Comparison of ENCODE assay signal across 17 cellular contexts in the genomic region with DNA sequence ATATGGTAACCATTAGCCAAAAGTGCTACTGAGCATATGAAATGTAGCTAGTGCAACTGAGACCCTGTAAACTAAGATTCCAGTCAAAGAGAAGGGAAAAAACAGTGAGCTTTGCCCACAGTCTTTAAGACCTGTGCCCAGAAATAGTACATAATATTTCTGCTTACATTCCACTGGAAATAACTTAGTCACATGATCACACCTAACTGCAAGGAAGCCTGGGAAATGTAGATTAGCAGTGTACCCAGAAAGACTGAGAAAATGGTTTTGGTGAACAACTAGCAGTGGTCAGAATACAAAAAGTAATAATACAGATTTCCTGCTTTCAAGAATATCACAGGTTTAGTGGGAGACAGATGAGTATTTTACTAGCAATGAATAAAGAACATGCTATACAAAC. TPM values are rescaled to one million over a fixed set of nuclear protein-coding genes. Genes with fewer than 3 reads are reported as not detected.
DNase-seq lines count a peak whose midpoint lies in the region; ATAC-seq and TF ChIP-seq lines count a peak whose summit lies in the region.
"Had no signal": no experiment of that assay in that cellular context is flagged by ENCODE, and none has a peak within 500 bp of the region (broad histone marks: within the 10 kb centered on the region; RNA-seq: fewer than 3 reads in every experiment).

No MANE protein-coding gene starts in this region.

- ATAC-seq in CD4-positive, alpha-beta T cell (ENCODE audit: poor library complexity) = no peak

- no peak for TF ChIP-seq CTCF in CD4-positive, alpha-beta T cell (IDR thresholded peaks at IDR 0.05)
- TF ChIP-seq CTCF in chondrocyte (IDR thresholded peaks at IDR 0.05) = no peak

- H3K9me3 Mint-ChIP-seq in CD4-positive, alpha-beta T cell = peaks cover 3% of the 10 kb centered on the region
- H3K9me3 Mint-ChIP-seq in chondrocyte (ENCODE audit: low read depth) = no peaks in the 10 kb centered on the region
- H3K9me3 Mint-ChIP-seq in activated T-helper 1 cell treated with anti-CD3 and anti-CD28 coated beads, Interleukin-12 subunit alpha, Interleukin-12 subunit beta, Interleukin-2, Interleukin-4 antibody, amounts not matched to agents 30 ng/mL and 10 ng/mL and 1 ng/mL, durations not matched to agents 14 hours and 24 hours and 36 hours = peaks cover 7% of the 10 kb centered on the region

- CTCF ChIA-PET in CD4-positive, alpha-beta T cell (lab: Charles Lee) = no interaction called here

- no peak overlapping the region for H3K27ac Mint-ChIP-seq in CD4-positive, alpha-beta T cell
- H3K27ac Mint-ChIP-seq in chondrocyte (ENCODE audit: unreplicated experiment) = peak overlapping the region; percentile 49
- no peak overlapping the region for H3K27ac Mint-ChIP-seq in activated T-helper 1 cell treated with anti-CD3 and anti-CD28 coated beads, Interleukin-12 subunit alpha, Interleukin-12 subunit beta, Interleukin-2, Interleukin-4 antibody, amounts not matched to agents 30 ng/mL and 10 ng/mL and 1 ng/mL, durations not matched to agents 14 hours and 24 hours and 36 hours
- H3K27ac Mint-ChIP-seq: B cell; CD4-positive, CD25-positive, alpha-beta regulatory T cell; H9 had no signal

- no peaks in the 10 kb centered on the region for H3K27me3 Mint-ChIP-seq in CD4-positive, alpha-beta T cell
- H3K27me3 Mint-ChIP-seq in chondrocyte (ENCODE audit: low read depth) = no peaks in the 10 kb centered on the region
- H3K27me3 Mint-ChIP-seq in activated T-helper 1 cell treated with anti-CD3 and anti-CD28 coated beads, Interleukin-12 subunit alpha, Interleukin-12 subunit beta, Interleukin-2, Interleukin-4 antibody, amounts not matched to agents 30 ng/mL and 10 ng/mL and 1 ng/mL, durations not matched to agents 14 hours and 24 hours and 36 hours (ENCODE audit: insufficient read depth) = no peaks in the 10 kb centered on the region
- H3K27me3 Mint-ChIP-seq: B cell; CD4-positive, CD25-positive, alpha-beta regulatory T cell had no signal

- TF ChIP-seq EP300 in Ishikawa (IDR thresholded peaks at IDR 0.05; ENCODE audit: borderline replicate concordance) = no peak

- TF ChIP-seq RAD21 in Ishikawa (IDR thresholded peaks at IDR 0.05; ENCODE audit: low read depth) = no peak

- H3K4me3 Mint-ChIP-seq in CD4-positive, alpha-beta T cell = peak overlapping the region; percentile 40
- H3K4me3 Mint-ChIP-seq in chondrocyte (ENCODE audit: unreplicated experiment) = no peak overlapping the region
- no peak overlapping the region for H3K4me3 Mint-ChIP-seq in activated T-helper 1 cell treated with anti-CD3 and anti-CD28 coated beads, Interleukin-12 subunit alpha, Interleukin-12 subunit beta, Interleukin-2, Interleukin-4 antibody, amounts not matched to agents 30 ng/mL and 10 ng/mL and 1 ng/mL, durations not matched to agents 14 hours and 24 hours and 36 hours
- H3K4me3 Mint-ChIP-seq: B cell, H9 had no signal

- intact Hi-C loops in CD4-positive, alpha-beta T cell (cut with DNase I, micrococcal nuclease) = no loop called here
- intact Hi-C loops in activated T-helper 1 cell treated with anti-CD3 and anti-CD28 coated beads, Interleukin-12 subunit alpha, Interleukin-12 subunit beta, Interleukin-2, Interleukin-4 antibody, amounts not matched to agents 30 ng/mL and 10 ng/mL and 1 ng/mL, durations not matched to agents 14 hours and 24 hours and 36 hours (cut with micrococcal nuclease) = loop anchor here (5.0 kb wide), 1 partner anchor 36 kb away; no protein-coding TSS in a partner anchor

- H3K36me3 Mint-ChIP-seq in CD4-positive, alpha-beta T cell (ENCODE audit: low read depth) = peaks cover 6% of the 10 kb centered on the region
- H3K36me3 Mint-ChIP-seq in chondrocyte (ENCODE audit: low read depth) = no peaks in the 10 kb centered on the region
- peaks cover 2% of the 10 kb centered on the region for H3K36me3 Mint-ChIP-seq in activated T-helper 1 cell treated with anti-CD3 and anti-CD28 coated beads, Interleukin-12 subunit alpha, Interleukin-12 subunit beta, Interleukin-2, Interleukin-4 antibody, amounts not matched to agents 30 ng/mL and 10 ng/mL and 1 ng/mL, durations not matched to agents 14 hours and 24 hours and 36 hours (ENCODE audit: low read depth)
- H3K36me3 Mint-ChIP-seq: CD4-positive, CD25-positive, alpha-beta regulatory T cell had no signal

- H3K4me1 Mint-ChIP-seq in CD4-positive, alpha-beta T cell (ENCODE audit: low read depth) = peaks cover 16% of the 10 kb centered on the region
- H3K4me1 Mint-ChIP-seq in chondrocyte (ENCODE audit: low read depth) = peaks cover 47% of the 10 kb centered on the region
- peaks cover 12% of the 10 kb centered on the region for H3K4me1 Mint-ChIP-seq in activated T-helper 1 cell treated with anti-CD3 and anti-CD28 coated beads, Interleukin-12 subunit alpha, Interleukin-12 subunit beta, Interleukin-2, Interleukin-4 antibody, amounts not matched to agents 30 ng/mL and 10 ng/mL and 1 ng/mL, durations not matched to agents 14 hours and 24 hours and 36 hours (ENCODE audit: low read depth)

- H3K27me3 ChIP-seq in CD4-positive, alpha-beta T cell (ENCODE audit: control insufficient read depth, insufficient read depth, low read length) = no peaks in the 10 kb centered on the region

- H3K9me3 ChIP-seq in CD4-positive, alpha-beta T cell (ENCODE audit: control insufficient read depth, low read length) = no peaks in the 10 kb centered on the region

- H3K27ac ChIP-seq in CD4-positive, alpha-beta T cell (ENCODE audit: low read depth, low read length) = no peak overlapping the region
- H3K27ac ChIP-seq: HL-60 had no signal

- DNase-seq in CD4-positive, alpha-beta T cell = no peak
- DNase-seq in chondrocyte (ENCODE audit: low spot score) (no peak), renal cortical epithelial cell (ENCODE audit: low read depth) (peak; percentile 5), cerebellar cortex (ENCODE audit: low spot score) (no peak)
- no peak for DNase-seq in activated T-helper 1 cell treated with anti-CD3 and anti-CD28 coated beads, Interleukin-12 subunit alpha, Interleukin-12 subunit beta, Interleukin-2, Interleukin-4 antibody, amounts not matched to agents 30 ng/mL and 10 ng/mL and 1 ng/mL, durations not matched to agents 14 hours and 24 hours and 36 hours (ENCODE audit: low spot score)
- DNase-seq in activated effector memory CD4-positive, alpha-beta T cell treated with Interleukin-2 at 50 U/mL for 16 hours = no peak
- DNase-seq: CD4-positive, CD25-positive, alpha-beta regulatory T cell; DMS53; H9; KG1; NCI-H1048; NCI-H1436 treated with DMSO at 0.1 percent for 48 hours; NCI-H2029 treated with DMSO at 0.1 percent for 48 hours; NCI-H748 treated with DMSO at 0.1 percent for 48 hours had no signal

- POLR2A ChIA-PET in CD4-positive, alpha-beta T cell (lab: Charles Lee) = no interaction called here

TF ChIP-seq in Ishikawa, 13 proteins besides CTCF, POLR2A, EP300 and RAD21:
- TF ChIP-seq EGR1 (IDR thresholded peaks at IDR 0.05) (no peak), USF1 (IDR thresholded peaks at IDR 0.05) (peak; percentile 61)
TF ChIP-seq in Ishikawa: peak in this region for 1.

RNA-seq across cellular contexts. Expression of gene CPLANE1, which starts 2.5 kb away (rescaled TPM):
- 1 to 10 TPM; 4.9 to 5.7 TPM for total RNA-seq in CD4-positive, alpha-beta T cell
- 23.9 to 36.7 TPM (median 25.8 TPM) in 3 replicates for total RNA-seq in chondrocyte
- 13.5 and 31.6 TPM in 2 replicates for total RNA-seq in renal cortical epithelial cell
- 5.5 and 7.7 TPM in 2 replicates for total RNA-seq in activated T-helper 1 cell treated with anti-CD3 and anti-CD28 coated beads, Interleukin-12 subunit alpha, Interleukin-12 subunit beta, Interleukin-2, Interleukin-4 antibody, amounts not matched to agents 30 ng/mL and 10 ng/mL and 1 ng/mL, durations not matched to agents 14 hours and 24 hours and 36 hours
